Comparison of ENCODE assay signal across 33 cellular contexts in the genomic region with DNA sequence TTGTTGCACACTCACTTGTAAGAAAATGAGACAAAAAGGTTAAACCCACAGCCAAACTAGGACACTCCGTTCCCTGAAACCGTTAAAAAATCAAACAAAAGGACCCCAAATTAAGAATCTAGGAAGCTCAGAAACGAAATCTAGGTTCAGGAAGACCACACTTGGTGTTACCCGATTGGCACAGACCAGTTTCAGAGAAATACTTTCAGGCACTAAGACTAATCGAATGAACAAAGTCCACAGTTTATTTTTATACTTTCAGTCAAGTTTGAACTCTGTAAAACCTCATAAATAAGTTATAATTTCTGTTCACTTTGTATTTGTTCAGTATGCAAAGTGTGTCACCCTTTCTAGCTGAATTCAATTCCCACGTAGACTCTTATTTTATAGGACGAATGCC.
"Had no signal": no experiment of that assay in that cellular context is flagged by ENCODE, and none has a peak within 500 bp of the region (broad histone marks: within the 10 kb centered on the region; RNA-seq: fewer than 3 reads in every experiment).

No MANE protein-coding gene starts in this region.

- H3K36me3 Mint-ChIP-seq: activated CD4-positive, alpha-beta memory T cell treated with anti-CD3 and anti-CD28 coated beads for 36 hours; activated naive CD4-positive, alpha-beta T cell treated with anti-CD3 and anti-CD28 coated beads, Interleukin-2, amount 50 U/mL, for 72 hours had no signal

- ATAC-seq: activated naive CD4-positive, alpha-beta T cell treated with anti-CD3 and anti-CD28 coated beads, Interleukin-2, amount 50 U/mL, for 72 hours; activated T-cell treated with anti-CD3 and anti-CD28 coated beads, Interleukin-2, amount 50 U/mL, for 4 hours; Right ventricle myocardium inferior had no signal

- H3K27ac Mint-ChIP-seq: activated B cell treated with CpG ODN at 0.5 μM for 24 hours; activated CD4-positive, alpha-beta memory T cell treated with anti-CD3 and anti-CD28 coated beads for 36 hours; activated naive CD4-positive, alpha-beta T cell treated with anti-CD3 and anti-CD28 coated beads for 36 hours; activated naive CD4-positive, alpha-beta T cell treated with anti-CD3 and anti-CD28 coated beads, Interleukin-2, amount 50 U/mL, for 72 hours; activated T-helper 1 cell treated with anti-CD3 and anti-CD28 coated beads, Interleukin-12 subunit alpha, Interleukin-12 subunit beta, Interleukin-2, Interleukin-4 antibody, amounts not matched to agents 30 ng/mL and 10 ng/mL and 1 ng/mL, durations not matched to agents 14 hours and 24 hours and 36 hours had no signal

- H3K27me3 Mint-ChIP-seq: activated B cell treated with CpG ODN at 0.5 μM for 24 hours; activated CD4-positive, alpha-beta memory T cell treated with anti-CD3 and anti-CD28 coated beads for 36 hours had no signal

- H3K4me1 Mint-ChIP-seq: activated B cell treated with CpG ODN at 0.5 μM for 24 hours had no signal

- H3K27me3 ChIP-seq: adrenal gland, brain microvascular endothelial cell had no signal

- H3K4me2 ChIP-seq: PC-9 had no signal

- H3K4me1 ChIP-seq: adrenal gland had no signal

- H3K4me3 Mint-ChIP-seq: activated B cell treated with CpG ODN at 0.5 μM for 24 hours; activated CD4-positive, alpha-beta memory T cell treated with anti-CD3 and anti-CD28 coated beads for 36 hours; activated naive CD4-positive, alpha-beta T cell treated with anti-CD3 and anti-CD28 coated beads for 36 hours; activated T-cell treated with anti-CD3 and anti-CD28 coated beads, Interleukin-2, amount 50 U/mL, for 4 hours; activated T-helper 1 cell treated with anti-CD3 and anti-CD28 coated beads, Interleukin-12 subunit alpha, Interleukin-12 subunit beta, Interleukin-2, Interleukin-4 antibody, amounts not matched to agents 30 ng/mL and 10 ng/mL and 1 ng/mL, durations not matched to agents 14 hours and 24 hours and 36 hours had no signal

- H3K9me3 ChIP-seq: adrenal gland had no signal

- FAIRE-seq: RCC 7860 had no signal

- H3K36me3 ChIP-seq: adrenal gland, brain microvascular endothelial cell had no signal

- H3K27ac ChIP-seq: adrenal gland, brain microvascular endothelial cell, PC-9, RWPE1, VCaP had no signal

- H3K4me3 ChIP-seq: adrenal gland, PC-9 had no signal

- H3K9me3 Mint-ChIP-seq: activated B cell treated with CpG ODN at 0.5 μM for 24 hours; activated CD4-positive, alpha-beta memory T cell treated with anti-CD3 and anti-CD28 coated beads for 36 hours; activated naive CD4-positive, alpha-beta T cell treated with anti-CD3 and anti-CD28 coated beads for 36 hours; activated naive CD4-positive, alpha-beta T cell treated with anti-CD3 and anti-CD28 coated beads, Interleukin-2, amount 50 U/mL, for 72 hours; activated T-cell treated with anti-CD3 and anti-CD28 coated beads, Interleukin-2, amount 50 U/mL, for 4 hours; activated T-helper 1 cell treated with anti-CD3 and anti-CD28 coated beads, Interleukin-12 subunit alpha, Interleukin-12 subunit beta, Interleukin-2, Interleukin-4 antibody, amounts not matched to agents 30 ng/mL and 10 ng/mL and 1 ng/mL, durations not matched to agents 14 hours and 24 hours and 36 hours had no signal

- DNase-seq: activated B cell treated with CpG ODN at 0.5 μM for 24 hours; activated CD4-positive, alpha-beta memory T cell treated with anti-CD3 and anti-CD28 coated beads for 36 hours; activated CD4-positive, alpha-beta T cell treated with anti-CD3 and anti-CD28 coated beads for 4 hours; activated CD4-positive, alpha-beta T cell treated with anti-CD3 and anti-CD28 coated beads, Interleukin-2, amount 50 U/mL, for 1 hour; activated CD4-positive, CD25-positive, alpha-beta regulatory T cell treated with anti-CD3 and anti-CD28 coated beads, Interleukin-2, amount 50 U/mL, for 72 hours; activated CD8-positive, alpha-beta memory T cell treated with anti-CD3 and anti-CD28 coated beads, Interleukin-2, amount 50 U/mL, for 4 hours; activated gamma-delta T cell treated with Interleukin-2 at 50 U/mL for 16 hours; activated naive CD4-positive, alpha-beta T cell treated with anti-CD3 and anti-CD28 coated beads for 36 hours; activated T-cell treated with anti-CD3 and anti-CD28 coated beads for 4 hours; activated T-cell treated with anti-CD3 and anti-CD28 coated beads, Interleukin-2, amount 50 U/mL, for 4 hours; brain microvascular endothelial cell; Karpas-422; NCI-H1048; NCI-H1105 treated with DMSO at 0.1 percent for 48 hours; NCI-H1436; NCI-H1694; NCI-H2029; NCI-H345; NCI-H524 treated with DMSO at 0.1 percent for 48 hours; NK-92 treated with Interleukin-12 subunit alpha and Interleukin-12 subunit beta, amount 100 ng/mL, for 24 hours; PC-9; SIG-M5; SW 1271; T-helper 1 cell; T-helper 2 cell; T-helper 9 cell had no signal
